In the genomic region with DNA sequence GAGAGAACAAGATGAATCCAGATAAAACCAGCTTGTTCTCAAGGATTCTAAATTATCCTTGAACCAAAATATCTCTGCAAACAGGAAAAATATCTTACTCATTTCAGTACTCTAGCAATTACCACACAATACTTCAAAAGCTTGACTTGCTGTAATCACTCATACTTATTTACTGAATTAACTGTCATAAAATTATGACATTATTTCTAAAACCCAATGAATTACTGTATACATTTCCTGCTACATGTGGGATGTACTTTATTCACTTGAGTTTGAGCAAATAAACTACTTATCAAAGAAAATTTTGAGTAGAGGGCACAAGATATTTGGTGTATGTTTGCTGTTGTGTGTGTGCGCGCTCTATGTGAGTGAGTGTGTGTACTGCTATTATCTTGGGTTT, we compare ENCODE assay signal across 17 cellular contexts. TPM values are rescaled to one million over a fixed set of nuclear protein-coding genes. Genes with fewer than 3 reads are reported as not detected.
DNase-seq lines count a peak whose midpoint lies in the region; ATAC-seq and TF ChIP-seq lines count a peak whose summit lies in the region.
"Had no signal": no experiment of that assay in that cellular context is flagged by ENCODE, and none has a peak within 500 bp of the region (broad histone marks: within the 10 kb centered on the region; RNA-seq: fewer than 3 reads in every experiment).

No MANE protein-coding gene starts in this region.

- H3K27ac ChIP-seq in cardiac muscle cell (peak overlapping the region; percentile 5), right atrium auricular region (no peak overlapping the region)
- H3K27ac ChIP-seq: epithelial cell of prostate, neural progenitor cell, thoracic aorta had no signal

- H3K4me3 Mint-ChIP-seq in T-helper 17 cell: no peak overlapping the region
- no peak overlapping the region for H3K4me3 Mint-ChIP-seq in central memory CD8-positive, alpha-beta T cell
- no peak overlapping the region for H3K4me3 Mint-ChIP-seq in stimulated activated naive CD8-positive, alpha-beta T cell treated with anti-CD3 and anti-CD28 coated beads, Interleukin-15, amount 100 ng/mL, for 72 hours
- H3K4me3 Mint-ChIP-seq: neural progenitor cell had no signal

- peaks cover 22% of the 10 kb centered on the region for H3K4me1 Mint-ChIP-seq in T-helper 17 cell
- peaks cover 50% of the 10 kb centered on the region for H3K4me1 Mint-ChIP-seq in central memory CD8-positive, alpha-beta T cell
- H3K4me1 Mint-ChIP-seq in stimulated activated naive CD8-positive, alpha-beta T cell treated with anti-CD3 and anti-CD28 coated beads, Interleukin-15, amount 100 ng/mL, for 72 hours: peaks cover 73% of the 10 kb centered on the region
- H3K4me1 Mint-ChIP-seq: neural progenitor cell had no signal

- DNase-seq in cardiac muscle cell (ENCODE audit: low read depth in 1 of 2, low spot score in 1 of 2) (no peak), right atrium auricular region (ENCODE audit: low spot score) (no peak), T-helper 17 cell (no peak), DMS79 treated with DMSO at 0.1 percent for 48 hours (lab: John Stamatoyannopoulos, UW) (no peak)
- no peak for DNase-seq in central memory CD8-positive, alpha-beta T cell (ENCODE audit: low spot score in 2 of 2)
- DNase-seq in stimulated activated naive CD8-positive, alpha-beta T cell treated with anti-CD3 and anti-CD28 coated beads, Interleukin-15, amount 100 ng/mL, for 72 hours: no peak
- DNase-seq in central memory CD4-positive, alpha-beta T cell: no peak
- DNase-seq: caudate nucleus, GDM1, H7, head of caudate nucleus, NCI-H1105 treated with DMSO at 0.1 percent for 48 hours, NCI-H510A had no signal

- no peaks in the 10 kb centered on the region for H3K27me3 ChIP-seq in cardiac muscle cell
- no peaks in the 10 kb centered on the region for H3K27me3 ChIP-seq in right atrium auricular region
- H3K27me3 ChIP-seq: neural progenitor cell had no signal

- H3K4me1 ChIP-seq in cardiac muscle cell (ENCODE audit: low read depth) (no peaks in the 10 kb centered on the region), right atrium auricular region (peaks cover 0 to 5% of the 10 kb centered on the region in 2 donors)
- H3K4me1 ChIP-seq: neural progenitor cell had no signal

- ATAC-seq in T-helper 17 cell: no peak
- no peak for ATAC-seq in central memory CD8-positive, alpha-beta T cell (replicated peaks; ENCODE audit: extremely low read depth, poor library complexity, severe bottlenecking)
- ATAC-seq in stimulated activated naive CD8-positive, alpha-beta T cell treated with anti-CD3 and anti-CD28 coated beads, Interleukin-15, amount 100 ng/mL, for 72 hours: peak; percentile 60
- ATAC-seq: Panc1 had no signal

- H3K9me3 ChIP-seq in cardiac muscle cell (ENCODE audit: low read depth): no peaks in the 10 kb centered on the region
- no peaks in the 10 kb centered on the region for H3K9me3 ChIP-seq in right atrium auricular region
- H3K9me3 ChIP-seq in T-helper 17 cell (ENCODE audit: control insufficient read depth, low read length, poor library complexity, severe bottlenecking): no peaks in the 10 kb centered on the region
- H3K9me3 ChIP-seq: thoracic aorta had no signal

- H3K27ac Mint-ChIP-seq in T-helper 17 cell: peak overlapping the region; percentile 74
- H3K27ac Mint-ChIP-seq in central memory CD8-positive, alpha-beta T cell (ENCODE audit: low read depth): peak overlapping the region; percentile 76
- H3K27ac Mint-ChIP-seq in stimulated activated naive CD8-positive, alpha-beta T cell treated with anti-CD3 and anti-CD28 coated beads, Interleukin-15, amount 100 ng/mL, for 72 hours: peak overlapping the region; percentile 81 to 91
- H3K27ac Mint-ChIP-seq: neural progenitor cell had no signal

- H3K36me3 ChIP-seq in cardiac muscle cell: peaks cover 62% of the 10 kb centered on the region
- peaks cover 78% of the 10 kb centered on the region for H3K36me3 ChIP-seq in right atrium auricular region

- no peak overlapping the region for H3K4me3 ChIP-seq in cardiac muscle cell
- no peak overlapping the region for H3K4me3 ChIP-seq in right atrium auricular region
- H3K4me3 ChIP-seq: neural progenitor cell, thoracic aorta had no signal

- no peak for TF ChIP-seq CTCF in cardiac muscle cell (IDR thresholded peaks at IDR 0.05; ENCODE audit: low read depth, low read length)
- TF ChIP-seq CTCF in right atrium auricular region (IDR thresholded peaks at IDR 0.05): no peak

- peaks cover 15% of the 10 kb centered on the region for H3K36me3 Mint-ChIP-seq in T-helper 17 cell (ENCODE audit: low read depth)
- peaks cover 76% of the 10 kb centered on the region for H3K36me3 Mint-ChIP-seq in central memory CD8-positive, alpha-beta T cell (ENCODE audit: insufficient read depth)

- H3K27me3 Mint-ChIP-seq in T-helper 17 cell: no peaks in the 10 kb centered on the region
- no peaks in the 10 kb centered on the region for H3K27me3 Mint-ChIP-seq in central memory CD8-positive, alpha-beta T cell
- H3K27me3 Mint-ChIP-seq in stimulated activated naive CD8-positive, alpha-beta T cell treated with anti-CD3 and anti-CD28 coated beads, Interleukin-15, amount 100 ng/mL, for 72 hours: no peaks in the 10 kb centered on the region

- no peaks in the 10 kb centered on the region for H3K9me3 Mint-ChIP-seq in central memory CD8-positive, alpha-beta T cell
- H3K9me3 Mint-ChIP-seq in stimulated activated naive CD8-positive, alpha-beta T cell treated with anti-CD3 and anti-CD28 coated beads, Interleukin-15, amount 100 ng/mL, for 72 hours: no peaks in the 10 kb centered on the region
- H3K9me3 Mint-ChIP-seq: neural progenitor cell had no signal

RNA-seq across cellular contexts. Expression of a gene that starts 9.7 kb away (rescaled TPM):
- total RNA-seq in cardiac muscle cell (36.9 and 42.6 TPM in 2 replicates), right atrium auricular region (10 to 100 TPM; 35.1 to 35.6 TPM), T-helper 17 cell (10 to 100 TPM; 18.8 to 20.6 TPM)
- 30.9 and 43.4 TPM in 2 replicates for polyA plus RNA-seq in cardiac muscle cell
